Comparison of ENCODE assay signal across 8 cellular contexts in the genomic region with DNA sequence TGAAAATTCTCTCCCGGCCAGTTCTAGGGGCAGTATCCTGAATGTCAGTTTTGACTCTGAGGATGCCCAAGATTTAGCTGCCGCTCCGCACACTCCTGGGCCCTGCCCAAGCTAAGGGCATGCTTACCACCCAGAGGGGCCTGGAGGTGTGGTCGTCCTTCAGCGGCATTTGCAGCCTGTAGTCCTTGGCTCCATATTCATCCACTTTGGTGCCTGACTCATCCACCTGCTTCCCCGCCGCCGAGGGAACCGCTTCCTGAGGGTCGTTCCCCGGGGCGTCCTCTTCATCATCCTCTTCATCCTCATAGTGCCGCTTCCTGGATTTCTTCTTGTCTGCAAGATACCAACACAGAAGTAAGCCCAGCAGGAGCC. TPM values are rescaled to one million over a fixed set of nuclear protein-coding genes. Genes with fewer than 3 reads are reported as not detected.
DNase-seq lines count a peak whose midpoint lies in the region; ATAC-seq and TF ChIP-seq lines count a peak whose summit lies in the region.

No MANE protein-coding gene starts in this region.

- intact Hi-C loops in MCF 10A (cut with micrococcal nuclease), result loop anchor here (5.0 kb wide), 1 partner anchor 226 kb away; no protein-coding TSS in a partner anchor
- intact Hi-C loops in thyroid gland (cut with DNase I), result no loop called here

- H3K9me2 ChIP-seq in Loucy (replicated peaks; ENCODE audit: low read depth, low read length), result no peaks in the 10 kb centered on the region

- TSS peak; percentile 18 for BruUV-seq in MCF 10A (replicated peaks; lab: Mats Ljungman, UMichigan)

- H3K9ac ChIP-seq in Loucy (ENCODE audit: low read depth, low read length, poor library complexity, severe bottlenecking), result peak overlapping the region; percentile 95

- WGBS in thyroid gland, 2 donors, result 12 to 14% methylated on average over 11 to 13 of the region's 13 CpGs

- DNase-seq in MCF 10A (ENCODE audit: unreplicated experiment) (peak; percentile 14), left lobe of liver (ENCODE audit: low spot score) (no peak), thyroid gland (no peak), COLO668 (lab: John Stamatoyannopoulos, UW; ENCODE audit: unreplicated experiment) (no peak), NCI-H446 (lab: John Stamatoyannopoulos, UW) (no peak)
- no peak for DNase-seq in stimulated activated naive CD4-positive, alpha-beta T cell (lab: John Stamatoyannopoulos, UW)

- no peaks in the 10 kb centered on the region for H3K9me3 Mint-ChIP-seq in MCF 10A (ENCODE audit: unreplicated experiment)

- H3K4me3 ChIP-seq in Loucy (ENCODE audit: low read length, poor library complexity, severe bottlenecking) (peak overlapping the region; percentile 92), thyroid gland (replicated peaks in 1 of 3) (peak overlapping the region; percentile 60 to 100 (median 96))

- H3K4me1 Mint-ChIP-seq in MCF 10A (ENCODE audit: insufficient read depth, unreplicated experiment), result peaks cover 14% of the 10 kb centered on the region

- ATAC-seq in GM18502 (IDR thresholded peaks at IDR 0.05; ENCODE audit: poor library complexity, unreplicated experiment), result peak; percentile 9
- peak; percentile 8 for ATAC-seq in left lobe of liver

- peaks cover 10% of the 10 kb centered on the region for H4K20me1 ChIP-seq in Loucy (ENCODE audit: insufficient read depth, low read length, poor library complexity, severe bottlenecking)

- H3K36me3 Mint-ChIP-seq in MCF 10A (ENCODE audit: insufficient read depth, unreplicated experiment), result peaks cover 49% of the 10 kb centered on the region

- TF ChIP-seq CTCF in Loucy (conservative IDR thresholded peaks at IDR 0.05; ENCODE audit: low read length) (no peak), MCF 10A (IDR thresholded peaks at IDR 0.05; ENCODE audit: unreplicated experiment) (no peak), thyroid gland (IDR thresholded peaks at IDR 0.05) (no peak)

- peak overlapping the region in 2 of 3 donors; percentile 64 to 80 for H3K27ac ChIP-seq in thyroid gland

- CTCF ChIA-PET in MCF 10A (lab: Yijun Ruan, JAX), result interaction anchor here (0.8 to 1.5 kb wide), 5 partner anchors 9 to 231 kb away, joined by 3 to 7 read pairs (median 4); no protein-coding TSS in a partner anchor

- H3K27me3 ChIP-seq in Loucy (ENCODE audit: insufficient read depth, low read length, poor library complexity, severe bottlenecking), result no peaks in the 10 kb centered on the region
- no peaks in the 10 kb centered on the region for H3K27me3 ChIP-seq in thyroid gland

- H3K79me2 ChIP-seq in Loucy (ENCODE audit: insufficient read depth, low read length), result peaks cover 37% of the 10 kb centered on the region

- no peaks in the 10 kb centered on the region for H3K27me3 Mint-ChIP-seq in MCF 10A (ENCODE audit: insufficient read depth, unreplicated experiment)

- no peak for TF ChIP-seq POLR2A in thyroid gland (IDR thresholded peaks at IDR 0.05)

- H3K9me3 ChIP-seq in Loucy (ENCODE audit: insufficient read depth, low read depth, low read length) (no peaks in the 10 kb centered on the region), thyroid gland (no peaks in the 10 kb centered on the region)

- peak overlapping the region; percentile 89 for H3K4me3 Mint-ChIP-seq in MCF 10A (ENCODE audit: unreplicated experiment)

- H3K36me3 ChIP-seq in Loucy (ENCODE audit: insufficient read depth, low read length) (peaks cover 26% of the 10 kb centered on the region; the same call in 1 of the 2 replicates), thyroid gland (peaks cover 26 to 30% of the 10 kb centered on the region in 2 donors)

- POLR2A ChIA-PET in MCF 10A (lab: Yijun Ruan, JAX), result interaction anchor here (0.6 to 2.7 kb wide), 15 partner anchors 9 to 270 kb away, joined by 3 to 16 read pairs (median 4); partner anchors contain the start of gene BIN1

- H3F3A ChIP-seq in Loucy (ENCODE audit: low read depth), result no peaks in the 10 kb centered on the region

- H3K27ac Mint-ChIP-seq in MCF 10A (ENCODE audit: low read depth, unreplicated experiment), result peak overlapping the region; percentile 87

- H3K4me1 ChIP-seq in Loucy (ENCODE audit: insufficient read depth, low read length, poor library complexity, severe bottlenecking), result peaks cover 20% of the 10 kb centered on the region
- peaks cover 0 to 9% of the 10 kb centered on the region in 2 donors for H3K4me1 ChIP-seq in thyroid gland

- H2AFZ ChIP-seq in Loucy (ENCODE audit: low read length), result peak overlapping the region; percentile 92

- H3K4me2 ChIP-seq in Loucy (ENCODE audit: low read depth, low read length, poor library complexity, severe bottlenecking), result peak overlapping the region; percentile 96

RNA-seq across cellular contexts. Expression of gene ERCC3, which starts 0.6 kb away (rescaled TPM):
- total RNA-seq in MCF 10A (2022) (34.9 and 38.2 TPM in 2 replicates), left lobe of liver (15.1 TPM), thyroid gland (10 to 100 TPM; 24.7 to 55.9 (median 36.3) TPM)
